Comparison of ENCODE assay signal across 15 cellular contexts in genomic region chr19:31253816-31254551, GRCh38.
A peak's percentile ranks its signal among the peaks of the same experiment; 100 is the strongest.
DNase-seq lines count a peak whose midpoint lies in the region; ATAC-seq and TF ChIP-seq lines count a peak whose summit lies in the region.
"Had no signal": no experiment of that assay in that cellular context is flagged by ENCODE, and none has a peak within 500 bp of the region (broad histone marks: within the 10 kb centered on the region; RNA-seq: fewer than 3 reads in every experiment).

No MANE protein-coding gene starts in this region.

- H3K27me3 ChIP-seq in skeletal muscle satellite cell (ENCODE audit: control insufficient read depth, insufficient read depth, low read length), result no peaks in the 10 kb centered on the region
- H3K27me3 ChIP-seq: SJSA1, transverse colon had no signal

- no peak for TF ChIP-seq CTCF in glutamatergic neuron (IDR thresholded peaks at IDR 0.05; ENCODE audit: partially characterized antibody, unreplicated experiment)

- H3K4me2 ChIP-seq in skeletal muscle satellite cell (ENCODE audit: low read length), result peak overlapping the region; percentile 9

- H3K4me3 Mint-ChIP-seq in glutamatergic neuron (ENCODE audit: unreplicated experiment), result no peak overlapping the region
- H3K4me3 Mint-ChIP-seq: activated naive CD4-positive, alpha-beta T cell treated with anti-CD3 and anti-CD28 coated beads, Interleukin-2, amount 50 U/mL, for 24 hours had no signal

- no peaks in the 10 kb centered on the region for H3K36me3 Mint-ChIP-seq in glutamatergic neuron (ENCODE audit: unreplicated experiment)
- H3K36me3 Mint-ChIP-seq: activated naive CD4-positive, alpha-beta T cell treated with anti-CD3 and anti-CD28 coated beads, Interleukin-2, amount 50 U/mL, for 24 hours had no signal

- ATAC-seq in HG03342 (IDR thresholded peaks at IDR 0.05; ENCODE audit: unreplicated experiment), result no peak

- peak overlapping the region; percentile 29 for H3K4me3 ChIP-seq in skeletal muscle satellite cell (ENCODE audit: low read length)
- H3K4me3 ChIP-seq: coronary artery, SJSA1, transverse colon had no signal

- peaks cover 12% of the 10 kb centered on the region for H3K9me3 Mint-ChIP-seq in glutamatergic neuron (ENCODE audit: unreplicated experiment)
- H3K9me3 Mint-ChIP-seq: activated naive CD4-positive, alpha-beta T cell treated with anti-CD3 and anti-CD28 coated beads, Interleukin-2, amount 50 U/mL, for 24 hours had no signal

- no peak overlapping the region for H3K27ac Mint-ChIP-seq in glutamatergic neuron (ENCODE audit: unreplicated experiment)
- H3K27ac Mint-ChIP-seq: activated naive CD4-positive, alpha-beta T cell treated with anti-CD3 and anti-CD28 coated beads, Interleukin-2, amount 50 U/mL, for 24 hours had no signal

- peak; percentile 24 for DNase-seq in NCI-H2107 treated with DMSO at 0.1 percent for 48 hours (lab: John Stamatoyannopoulos, UW; ENCODE audit: unreplicated experiment)
- no peak for DNase-seq in NCI-H2107 (lab: John Stamatoyannopoulos, UW)
- peak; percentile 72 for DNase-seq in SW480 (ENCODE audit: low spot score)
- DNase-seq in islet precursor cell, result peak; percentile 67
- DNase-seq in glutamatergic neuron, result no peak
- DNase-seq in GM19240 (ENCODE audit: insufficient read length, low spot score), result no peak
- DNase-seq: foreskin fibroblast, NCI-H1048, NCI-H526 treated with DMSO at 0.1 percent for 48 hours, transverse colon had no signal

- H3K4me1 Mint-ChIP-seq in glutamatergic neuron (ENCODE audit: low read depth, unreplicated experiment), result peaks cover 37% of the 10 kb centered on the region
- H3K4me1 Mint-ChIP-seq: activated naive CD4-positive, alpha-beta T cell treated with anti-CD3 and anti-CD28 coated beads, Interleukin-2, amount 50 U/mL, for 24 hours had no signal

- peaks cover 4% of the 10 kb centered on the region for H3K27me3 Mint-ChIP-seq in glutamatergic neuron (ENCODE audit: unreplicated experiment)

- no peaks in the 10 kb centered on the region for H3K9me3 ChIP-seq in skeletal muscle satellite cell (replicated peaks; ENCODE audit: low read length)
- H3K9me3 ChIP-seq: SJSA1, transverse colon had no signal

- H3K9ac ChIP-seq in skeletal muscle satellite cell (ENCODE audit: low read depth, low read length), result peak overlapping the region; percentile 30

- peaks cover 24% of the 10 kb centered on the region for H3K4me1 ChIP-seq in skeletal muscle satellite cell (ENCODE audit: control insufficient read depth, insufficient read depth, low read length)
- H3K4me1 ChIP-seq: transverse colon had no signal

- H3K36me3 ChIP-seq in skeletal muscle satellite cell (ENCODE audit: insufficient read depth, low read length), result no peaks in the 10 kb centered on the region
- H3K36me3 ChIP-seq: SJSA1, transverse colon had no signal

Comparison
In these comparisons a context has a peak if more than half of its experiments do, and no peak if none do; other contexts are left out.
1. DNase-seq: peak in NCI-H2107 treated with DMSO at 0.1 percent for 48 hours (single experiment), SW480 (single experiment) and islet precursor cell (single experiment); none in NCI-H2107 (single experiment), glutamatergic neuron (single experiment) and GM19240 (single experiment).